20 cellular contexts compared by ENCODE assay signal in genomic region chr7:4784799-4785198, GRCh38.
"Had no signal": no experiment of that assay in that cellular context is flagged by ENCODE, and none has a peak within 500 bp of the region (broad histone marks: within the 10 kb centered on the region; RNA-seq: fewer than 3 reads in every experiment).

No MANE protein-coding gene starts in this region.

- H3K4me3 ChIP-seq: colonic mucosa, gastrocnemius medialis, lung, pancreas, sigmoid colon, stomach, thyroid gland had no signal

- DNase-seq: colonic mucosa; effector CD8-positive, alpha-beta T cell; endodermal cell; foreskin fibroblast; gastrocnemius medialis; head of caudate nucleus; hippocampal formation; left colon; natural killer cell; retina; sigmoid colon; stimulated activated naive B cell treated with anti-CD40 and anti-IgM and Interleukin-4, amounts not matched to agents 10 μg/mL and 1 μg/mL and 100 μg/mL, for 72 hours; stomach; thyroid gland had no signal

- H3K9me3 ChIP-seq: colonic mucosa, gastrocnemius medialis, neutrophil, pancreas, sigmoid colon, stomach, thyroid gland had no signal

- FAIRE-seq: islet of Langerhans, pancreas had no signal

- ATAC-seq: esophagus mucosa; gastrocnemius medialis; left colon; natural killer cell; pancreas; stimulated activated naive B cell treated with anti-CD40 and anti-IgM and Interleukin-4, amounts not matched to agents 10 μg/mL and 1 μg/mL and 100 μg/mL, for 72 hours had no signal

- H3K27ac ChIP-seq: colonic mucosa, epithelial cell of prostate, gastrocnemius medialis, neutrophil, pancreas, sigmoid colon, stomach, thyroid gland had no signal

- H3K27me3 ChIP-seq: colonic mucosa, gastrocnemius medialis, neutrophil, pancreas, sigmoid colon, stomach, thyroid gland had no signal

- H3K4me1 ChIP-seq: colonic mucosa, gastrocnemius medialis, pancreas, sigmoid colon, thyroid gland had no signal
